ENCODE assay signal across 17 cellular contexts in the genomic region with DNA sequence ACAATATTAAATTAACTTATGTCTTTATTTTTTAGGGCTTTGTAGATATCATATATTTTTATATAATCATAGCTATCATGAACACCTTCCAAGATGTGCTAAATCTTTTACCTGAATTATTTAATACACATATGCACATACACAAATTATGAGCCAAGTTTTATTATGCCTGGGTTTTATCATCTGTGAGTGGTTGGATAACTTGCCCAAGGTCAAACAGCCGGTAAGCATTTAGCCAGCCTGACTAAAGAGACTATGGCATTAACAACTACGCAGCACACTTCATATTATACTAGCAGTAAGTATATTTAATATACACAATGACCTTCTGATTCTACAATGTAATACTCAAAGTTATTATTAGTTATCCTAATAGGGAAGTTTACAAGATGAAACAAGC.
"Had no signal": no experiment of that assay in that cellular context is flagged by ENCODE, and none has a peak within 500 bp of the region (broad histone marks: within the 10 kb centered on the region; RNA-seq: fewer than 3 reads in every experiment).

No MANE protein-coding gene starts in this region.

- H3K9me3 Mint-ChIP-seq: memory B cell; nephron progenitor cell; stimulated activated memory B cell treated with anti-CD40 and anti-IgM and Interleukin-4, amounts not matched to agents 10 μg/mL and 1 μg/mL and 100 μg/mL, for 72 hours; stimulated activated naive CD8-positive, alpha-beta T cell treated with anti-CD3 and anti-CD28 coated beads, Interleukin-15, Interleukin-2, amounts not matched to agents 100 ng/mL and 50 ng/mL, for 24 hours had no signal

- ATAC-seq: effector memory CD8-positive, alpha-beta T cell; gastrocnemius medialis; heart right ventricle; left lobe of liver; lower lobe of right lung; right cardiac atrium; stimulated activated memory B cell treated with anti-CD40 and anti-IgM and Interleukin-4, amounts not matched to agents 10 μg/mL and 1 μg/mL and 100 μg/mL, for 72 hours had no signal

- H3K27me3 ChIP-seq: esophagus muscularis mucosa, gastrocnemius medialis, heart right ventricle, testis had no signal

- H3K4me3 ChIP-seq: esophagus muscularis mucosa, gastrocnemius medialis, heart right ventricle, lower lobe of right lung, testis had no signal

- H3K4me3 Mint-ChIP-seq: effector memory CD8-positive, alpha-beta T cell; memory B cell; naive B cell; nephron progenitor cell; stimulated activated memory B cell treated with anti-CD40 and anti-IgM and Interleukin-4, amounts not matched to agents 10 μg/mL and 1 μg/mL and 100 μg/mL, for 72 hours; stimulated activated naive CD8-positive, alpha-beta T cell treated with anti-CD3 and anti-CD28 coated beads, Interleukin-15, Interleukin-2, amounts not matched to agents 100 ng/mL and 50 ng/mL, for 24 hours had no signal

- H3K27ac ChIP-seq: epithelial cell of prostate, esophagus muscularis mucosa, gastrocnemius medialis, heart right ventricle, lower lobe of right lung, testis had no signal

- H3K27ac Mint-ChIP-seq: effector memory CD8-positive, alpha-beta T cell; memory B cell; naive B cell; nephron progenitor cell; stimulated activated memory B cell treated with anti-CD40 and anti-IgM and Interleukin-4, amounts not matched to agents 10 μg/mL and 1 μg/mL and 100 μg/mL, for 72 hours; stimulated activated naive CD8-positive, alpha-beta T cell treated with anti-CD3 and anti-CD28 coated beads, Interleukin-15, Interleukin-2, amounts not matched to agents 100 ng/mL and 50 ng/mL, for 24 hours had no signal

- H3K9me3 ChIP-seq: esophagus muscularis mucosa, gastrocnemius medialis, lower lobe of right lung, testis had no signal

- H3K27me3 Mint-ChIP-seq: effector memory CD8-positive, alpha-beta T cell; memory B cell; naive B cell; stimulated activated naive CD8-positive, alpha-beta T cell treated with anti-CD3 and anti-CD28 coated beads, Interleukin-15, Interleukin-2, amounts not matched to agents 100 ng/mL and 50 ng/mL, for 24 hours had no signal

- H3K36me3 ChIP-seq: esophagus muscularis mucosa, gastrocnemius medialis, heart right ventricle, lower lobe of right lung had no signal

- H3K36me3 Mint-ChIP-seq: memory B cell; naive B cell; stimulated activated memory B cell treated with anti-CD40 and anti-IgM and Interleukin-4, amounts not matched to agents 10 μg/mL and 1 μg/mL and 100 μg/mL, for 72 hours had no signal

- H3K4me1 Mint-ChIP-seq: memory B cell; naive B cell; nephron progenitor cell; stimulated activated memory B cell treated with anti-CD40 and anti-IgM and Interleukin-4, amounts not matched to agents 10 μg/mL and 1 μg/mL and 100 μg/mL, for 72 hours had no signal

- DNase-seq: effector memory CD8-positive, alpha-beta T cell; gastrocnemius medialis; heart right ventricle; islet precursor cell; lower lobe of right lung; naive B cell; nephron progenitor cell; right cardiac atrium; stimulated activated CD4-positive, alpha-beta T cell treated with anti-CD3 and anti-CD28 coated beads, Interleukin-4, amount 100 ng/mL, for 24 hours; testis; trophoblast cell had no signal

- H3K4me1 ChIP-seq: esophagus muscularis mucosa, gastrocnemius medialis, heart right ventricle, lower lobe of right lung, testis had no signal
